Comparison of ENCODE assay signal across 26 cellular contexts in genomic region chr7:104775581-104775980, GRCh38.
"Had no signal": no experiment of that assay in that cellular context is flagged by ENCODE, and none has a peak within 500 bp of the region (broad histone marks: within the 10 kb centered on the region; RNA-seq: fewer than 3 reads in every experiment).

No MANE protein-coding gene starts in this region.

- FAIRE-seq: astrocyte, bronchial epithelial cell, frontal cortex had no signal

- H3K4me3 ChIP-seq: coronary artery, dorsolateral prefrontal cortex, esophagus muscularis mucosa had no signal

- DNase-seq: activated CD4-positive, alpha-beta memory T cell treated with anti-CD3 and anti-CD28 coated beads for 36 hours; activated CD4-positive, alpha-beta T cell treated with anti-CD3 and anti-CD28 coated beads for 36 hours; activated CD4-positive, alpha-beta T cell treated with anti-CD3 and anti-CD28 coated beads, Interleukin-2, amount 10 ng/mL, durations not matched to agents 24 days and 14 days; activated CD4-positive, CD25-positive, alpha-beta regulatory T cell; activated CD4-positive, CD25-positive, alpha-beta regulatory T cell treated with anti-CD3 and anti-CD28 coated beads, Interleukin-2, amount 50 U/mL, for 72 hours; activated CD8-positive, alpha-beta memory T cell treated with anti-CD3 and anti-CD28 coated beads, Interleukin-2, amount 10 ng/mL, durations not matched to agents 7 days and 5 days; activated CD8-positive, alpha-beta memory T cell treated with anti-CD3 and anti-CD28 coated beads, Interleukin-2, amount 50 U/mL, for 4 hours; activated CD8-positive, alpha-beta T cell treated with anti-CD3 and anti-CD28 coated beads, Interleukin-2, amount 10 ng/mL, durations not matched to agents 7 days and 5 days; activated gamma-delta T cell; activated naive CD4-positive, alpha-beta T cell; activated naive CD4-positive, alpha-beta T cell treated with anti-CD3 and anti-CD28 coated beads, Interleukin-2, amount 50 U/mL, for 16 hours; activated T-cell treated with anti-CD3 and anti-CD28 coated beads, Interleukin-2, amount 50 U/mL, for 1 hour; activated T-cell treated with anti-CD3 and anti-CD28 coated beads, Interleukin-2, amount 50 U/mL, for 48 hours; amniotic stem cell; anterior cingulate cortex; brain microvascular endothelial cell; dorsolateral prefrontal cortex; effector memory CD8-positive, alpha-beta T cell; erythroblast; head of caudate nucleus; T-helper 2 cell had no signal
